Comparison of ENCODE assay signal across 22 cellular contexts in the genomic region with DNA sequence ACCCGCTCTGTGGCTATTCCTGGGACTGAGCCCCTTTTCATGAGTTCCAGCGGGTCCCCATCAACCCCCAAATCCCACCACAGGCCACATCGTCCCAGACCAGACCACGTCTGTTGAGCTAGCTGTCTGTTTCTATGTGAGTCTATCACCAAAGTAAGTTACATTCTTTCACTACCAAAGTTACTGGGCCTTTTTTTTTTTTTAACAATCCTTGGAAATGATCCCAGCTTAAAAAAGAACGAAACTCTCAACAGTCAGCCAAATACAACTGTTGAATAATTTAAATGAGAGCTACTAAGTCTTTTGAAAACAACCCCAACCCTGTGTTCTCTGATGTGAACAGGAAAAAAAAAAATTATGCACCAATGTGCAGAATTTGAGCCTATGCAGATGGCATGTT.
"Had no signal": no experiment of that assay in that cellular context is flagged by ENCODE, and none has a peak within 500 bp of the region (broad histone marks: within the 10 kb centered on the region; RNA-seq: fewer than 3 reads in every experiment).

No MANE protein-coding gene starts in this region.

- H3K36me3 ChIP-seq: SJCRH30 had no signal

- FAIRE-seq: small intestine, TTC549 had no signal

- H3K4me3 ChIP-seq: SJCRH30 had no signal

- ATAC-seq: activated CD8-positive, alpha-beta T cell treated with anti-CD3 and anti-CD28 coated beads, Interleukin-2, amount 10 ng/mL, durations not matched to agents 7 days and 5 days; activated naive CD4-positive, alpha-beta T cell treated with anti-CD3 and anti-CD28 coated beads, Interleukin-2, amount 50 U/mL, for 72 hours; natural killer cell had no signal

- H3K27ac ChIP-seq: SJCRH30 had no signal

- DNase-seq: activated B cell treated with CpG ODN at 0.5 μM for 24 hours; activated CD4-positive, alpha-beta T cell treated with anti-CD3 and anti-CD28 coated beads, Interleukin-2, amount 10 ng/mL, durations not matched to agents 24 days and 14 days; activated CD8-positive, alpha-beta memory T cell treated with anti-CD3 and anti-CD28 coated beads, Interleukin-2, amount 50 U/mL, for 4 hours; activated CD8-positive, alpha-beta T cell treated with anti-CD3 and anti-CD28 coated beads, Interleukin-2, amount 10 ng/mL, durations not matched to agents 7 days and 5 days; activated effector memory CD4-positive, alpha-beta T cell treated with anti-CD3 and anti-CD28 coated beads, Interleukin-2, amount 50 U/mL, for 16 hours; activated T-cell treated with anti-CD3 and anti-CD28 coated beads, Interleukin-2, amount 50 U/mL, for 48 hours; caudate nucleus; cortex of kidney; effector CD8-positive, alpha-beta T cell; glutamatergic neuron; mesenchymal stem cell; natural killer cell; right cardiac atrium; SJCRH30; small intestine; stimulated activated CD4-positive, alpha-beta T cell treated with anti-CD3 and anti-CD28 coated beads, Interleukin-4, amount 100 ng/mL, for 24 hours; stimulated activated naive CD4-positive, alpha-beta T cell; substantia nigra had no signal

- H3K9me3 Mint-ChIP-seq: activated B cell treated with CpG ODN at 0.5 μM for 24 hours; activated CD4-positive, alpha-beta T cell treated with anti-CD3 and anti-CD28 coated beads, Interleukin-2, amount 10 ng/mL, durations not matched to agents 24 days and 14 days; activated naive CD4-positive, alpha-beta T cell treated with anti-CD3 and anti-CD28 coated beads, Interleukin-2, amount 50 U/mL, for 72 hours; natural killer cell; type B pancreatic cell had no signal

- H3K4me1 ChIP-seq: SJCRH30 had no signal

- H3K4me1 Mint-ChIP-seq: activated B cell treated with CpG ODN at 0.5 μM for 24 hours; activated CD4-positive, alpha-beta T cell treated with anti-CD3 and anti-CD28 coated beads, Interleukin-2, amount 10 ng/mL, durations not matched to agents 24 days and 14 days; natural killer cell had no signal

- H3K36me3 Mint-ChIP-seq: activated naive CD4-positive, alpha-beta T cell treated with anti-CD3 and anti-CD28 coated beads, Interleukin-2, amount 50 U/mL, for 72 hours; natural killer cell; type B pancreatic cell had no signal

- H3K4me3 Mint-ChIP-seq: activated B cell treated with CpG ODN at 0.5 μM for 24 hours; activated CD4-positive, alpha-beta T cell treated with anti-CD3 and anti-CD28 coated beads, Interleukin-2, amount 10 ng/mL, durations not matched to agents 24 days and 14 days; activated CD8-positive, alpha-beta T cell treated with anti-CD3 and anti-CD28 coated beads, Interleukin-2, amount 10 ng/mL, durations not matched to agents 7 days and 5 days; natural killer cell; type B pancreatic cell had no signal

- H3K27ac Mint-ChIP-seq: activated B cell treated with CpG ODN at 0.5 μM for 24 hours; activated CD4-positive, alpha-beta T cell treated with anti-CD3 and anti-CD28 coated beads, Interleukin-2, amount 10 ng/mL, durations not matched to agents 24 days and 14 days; activated CD8-positive, alpha-beta T cell treated with anti-CD3 and anti-CD28 coated beads, Interleukin-2, amount 10 ng/mL, durations not matched to agents 7 days and 5 days; activated naive CD4-positive, alpha-beta T cell treated with anti-CD3 and anti-CD28 coated beads, Interleukin-2, amount 50 U/mL, for 72 hours; natural killer cell; progenitor cell of endocrine pancreas; type B pancreatic cell had no signal
